ENCODE assay signal across 15 cellular contexts in the genomic region with DNA sequence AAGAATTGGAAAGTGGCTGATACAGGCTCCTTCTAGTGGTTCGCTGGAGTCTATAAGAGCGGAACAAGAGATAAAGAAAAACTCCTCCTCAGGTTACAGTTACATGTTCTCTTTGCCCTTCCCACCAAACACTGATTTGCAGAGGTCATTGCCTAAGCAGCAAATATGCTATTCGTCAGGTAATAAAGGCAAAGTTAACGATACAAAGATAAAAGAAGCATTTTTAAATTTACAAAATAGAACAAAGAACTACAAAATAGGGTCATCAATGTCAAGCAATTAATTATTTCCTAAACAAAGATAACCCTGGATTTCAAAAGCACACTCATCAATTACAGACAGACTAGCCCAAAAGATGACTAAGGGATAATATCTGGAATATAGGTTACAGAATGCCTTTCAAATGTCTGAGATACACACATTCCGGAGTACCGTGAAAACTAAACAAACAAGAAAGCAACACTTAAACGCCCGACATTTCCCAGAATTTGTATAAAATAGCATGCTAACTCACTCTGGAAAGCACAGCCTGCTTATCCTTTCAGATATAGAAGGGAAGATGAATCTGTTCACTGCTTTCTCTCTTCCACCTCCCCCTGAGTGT.
DNase-seq lines count a peak whose midpoint lies in the region; ATAC-seq, FAIRE-seq and TF ChIP-seq lines count a peak whose summit lies in the region.
"Had no signal": no experiment of that assay in that cellular context is flagged by ENCODE, and none has a peak within 500 bp of the region (broad histone marks: within the 10 kb centered on the region; RNA-seq: fewer than 3 reads in every experiment).

No MANE protein-coding gene starts in this region.

- H3K4me1 Mint-ChIP-seq in osteocyte (ENCODE audit: unreplicated experiment): peaks cover 49% of the 10 kb centered on the region
- H3K4me1 Mint-ChIP-seq: CD4-positive, CD25-positive, alpha-beta regulatory T cell had no signal

- H3K27me3 Mint-ChIP-seq in osteocyte (ENCODE audit: unreplicated experiment): no peaks in the 10 kb centered on the region

- peak; percentile 40 for FAIRE-seq in RCC 7860 (lab: Jason Lieb, UNC)

- peak; percentile 22 for TF ChIP-seq CTCF in osteocyte (IDR thresholded peaks at IDR 0.05)

- H3K4me3 Mint-ChIP-seq in osteocyte (ENCODE audit: unreplicated experiment): peak overlapping the region; percentile 43
- H3K4me3 Mint-ChIP-seq: activated naive CD4-positive, alpha-beta T cell treated with anti-CD3 and anti-CD28 coated beads for 36 hours; CD4-positive, CD25-positive, alpha-beta regulatory T cell; stimulated activated naive B cell treated with anti-CD40 and anti-IgM and Interleukin-4, amounts not matched to agents 10 μg/mL and 1 μg/mL and 100 μg/mL, for 72 hours had no signal

- DNase-seq in EL (peak; percentile 31), RCC 7860 (ENCODE audit: low spot score) (peak; percentile 20), fibroblast of gingiva (ENCODE audit: low read depth) (peak; percentile 55), osteocyte (ENCODE audit: extremely low spot score, unreplicated experiment) (no peak), NCI-H1436 treated with DMSO at 0.1 percent for 48 hours (lab: John Stamatoyannopoulos, UW) (no peak), NCI-H2107 treated with DMSO at 0.1 percent for 48 hours (lab: John Stamatoyannopoulos, UW; ENCODE audit: unreplicated experiment) (no peak), GF-D8 (lab: John Stamatoyannopoulos, UW) (no peak)
- DNase-seq: activated naive CD4-positive, alpha-beta T cell treated with anti-CD3 and anti-CD28 coated beads for 36 hours; CD4-positive, CD25-positive, alpha-beta regulatory T cell; NCI-H1092 treated with DMSO at 0.1 percent for 48 hours; retina; SHP77; stimulated activated CD4-positive, alpha-beta T cell treated with anti-CD3 and anti-CD28 coated beads, Interleukin-4, amount 100 ng/mL, for 1 hour; stimulated activated naive B cell treated with anti-CD40 and anti-IgM and Interleukin-4, amounts not matched to agents 10 μg/mL and 1 μg/mL and 100 μg/mL, for 72 hours had no signal

- H3K27ac Mint-ChIP-seq in osteocyte (ENCODE audit: unreplicated experiment): peak overlapping the region; percentile 70
- H3K27ac Mint-ChIP-seq: activated naive CD4-positive, alpha-beta T cell treated with anti-CD3 and anti-CD28 coated beads for 36 hours; CD4-positive, CD25-positive, alpha-beta regulatory T cell; stimulated activated naive B cell treated with anti-CD40 and anti-IgM and Interleukin-4, amounts not matched to agents 10 μg/mL and 1 μg/mL and 100 μg/mL, for 72 hours had no signal

- peaks cover 11% of the 10 kb centered on the region for H3K9me3 Mint-ChIP-seq in osteocyte (ENCODE audit: unreplicated experiment)
- H3K9me3 Mint-ChIP-seq: activated naive CD4-positive, alpha-beta T cell treated with anti-CD3 and anti-CD28 coated beads for 36 hours had no signal

- peaks cover 5% of the 10 kb centered on the region for H3K36me3 Mint-ChIP-seq in osteocyte (ENCODE audit: unreplicated experiment)
- H3K36me3 Mint-ChIP-seq: CD4-positive, CD25-positive, alpha-beta regulatory T cell; stimulated activated naive B cell treated with anti-CD40 and anti-IgM and Interleukin-4, amounts not matched to agents 10 μg/mL and 1 μg/mL and 100 μg/mL, for 72 hours had no signal

- no peak for ATAC-seq in activated CD4-positive, CD25-positive, alpha-beta regulatory T cell treated with anti-CD3 and anti-CD28 coated beads, Interleukin-2, amount 50 U/mL, for 24 hours
- ATAC-seq: stimulated activated naive B cell treated with anti-CD40 and anti-IgM and Interleukin-4, amounts not matched to agents 10 μg/mL and 1 μg/mL and 100 μg/mL, for 72 hours had no signal

Comparison
In these comparisons a context has a peak if more than half of its experiments do, and no peak if none do; other contexts are left out.
1. DNase-seq: peak in EL (single experiment), RCC 7860 (single experiment) and fibroblast of gingiva (single experiment); none in osteocyte (single experiment), NCI-H1436 treated with DMSO at 0.1 percent for 48 hours (single experiment), NCI-H2107 treated with DMSO at 0.1 percent for 48 hours (single experiment) and GF-D8 (single experiment).